In the genomic region with DNA sequence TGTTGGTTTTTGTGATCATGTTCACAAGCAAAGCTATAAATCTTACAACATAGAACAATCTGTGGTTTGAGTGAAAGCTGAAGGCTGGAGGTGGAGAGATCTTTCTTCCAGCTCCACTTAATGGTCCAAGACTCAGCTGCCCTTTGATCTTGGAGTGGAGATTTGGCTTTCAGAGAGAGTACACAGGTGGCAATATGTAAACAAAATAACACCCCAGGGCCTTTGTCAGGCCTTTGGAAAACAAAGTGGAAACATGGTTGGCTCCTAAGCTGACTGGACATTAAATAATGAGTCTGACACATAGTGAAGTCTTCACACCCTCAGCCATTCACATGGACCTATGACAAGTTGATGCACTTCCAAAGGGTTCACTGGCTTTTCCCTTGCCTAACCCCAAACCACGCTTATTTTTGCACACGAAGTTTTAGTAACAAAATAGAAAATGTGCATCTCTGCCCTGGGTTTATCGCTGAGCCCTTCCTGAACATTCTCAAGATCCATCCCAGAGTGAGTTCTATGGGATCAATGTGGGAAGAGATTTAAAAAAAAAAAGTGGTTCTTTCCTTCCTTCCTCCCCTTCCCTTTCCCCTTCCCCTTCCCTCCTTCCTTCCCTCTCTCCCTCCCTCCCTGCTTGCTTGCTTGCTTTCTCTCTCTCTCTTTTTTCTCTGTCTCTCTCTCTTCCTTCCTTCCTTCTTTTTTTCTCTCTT, we compare ENCODE assay signal across 25 cellular contexts.
"Had no signal": no experiment of that assay in that cellular context is flagged by ENCODE, and none has a peak within 500 bp of the region (broad histone marks: within the 10 kb centered on the region; RNA-seq: fewer than 3 reads in every experiment).

No MANE protein-coding gene starts in this region.

- H3K27me3 Mint-ChIP-seq: activated CD4-positive, alpha-beta T cell treated with anti-CD3 and anti-CD28 coated beads, Interleukin-2, amount 10 ng/mL, durations not matched to agents 7 days and 5 days; activated CD8-positive, alpha-beta memory T cell treated with anti-CD3 and anti-CD28 coated beads, Interleukin-2, amount 10 ng/mL, durations not matched to agents 7 days and 5 days; activated CD8-positive, alpha-beta T cell treated with anti-CD3 and anti-CD28 coated beads for 36 hours; activated naive CD4-positive, alpha-beta T cell treated with anti-CD3 and anti-CD28 coated beads, Interleukin-2, amount 10 ng/mL, durations not matched to agents 7 days and 5 days; effector memory CD8-positive, alpha-beta T cell; naive thymus-derived CD4-positive, alpha-beta T cell; stimulated activated naive B cell treated with anti-CD40 and anti-IgM and Interleukin-4, amounts not matched to agents 10 μg/mL and 1 μg/mL and 100 μg/mL, for 72 hours had no signal

- ATAC-seq: activated CD8-positive, alpha-beta memory T cell treated with anti-CD3 and anti-CD28 coated beads, Interleukin-2, amount 10 ng/mL, durations not matched to agents 7 days and 5 days; activated CD8-positive, alpha-beta T cell treated with anti-CD3 and anti-CD28 coated beads for 36 hours; effector memory CD8-positive, alpha-beta T cell; left lobe of liver; lower lobe of right lung; naive thymus-derived CD4-positive, alpha-beta T cell; right cardiac atrium; stimulated activated naive B cell treated with anti-CD40 and anti-IgM and Interleukin-4, amounts not matched to agents 10 μg/mL and 1 μg/mL and 100 μg/mL, for 72 hours had no signal

- DNase-seq: activated CD4-positive, alpha-beta T cell treated with anti-CD3 and anti-CD28 coated beads, Interleukin-2, amount 10 ng/mL, durations not matched to agents 7 days and 5 days; activated CD4-positive, CD25-positive, alpha-beta regulatory T cell treated with anti-CD3 and anti-CD28 coated beads, Interleukin-2, amount 50 U/mL, for 72 hours; activated CD8-positive, alpha-beta memory T cell treated with anti-CD3 and anti-CD28 coated beads, Interleukin-2, amount 10 ng/mL, durations not matched to agents 7 days and 5 days; activated CD8-positive, alpha-beta T cell treated with anti-CD3 and anti-CD28 coated beads for 36 hours; activated effector memory CD4-positive, alpha-beta T cell treated with anti-CD3 and anti-CD28 coated beads, Interleukin-2, amount 50 U/mL, for 16 hours; activated naive CD4-positive, alpha-beta T cell treated with anti-CD3 and anti-CD28 coated beads, Interleukin-2, amount 10 ng/mL, durations not matched to agents 7 days and 5 days; activated T-cell treated with anti-CD3 and anti-CD28 coated beads for 4 hours; amygdala; colonic mucosa; dorsolateral prefrontal cortex; effector memory CD8-positive, alpha-beta T cell; esophagus squamous epithelium; lower lobe of right lung; naive thymus-derived CD4-positive, alpha-beta T cell; ovary; small intestine; stimulated activated CD4-positive, alpha-beta T cell treated with anti-CD3 and anti-CD28 coated beads, Interleukin-2, amount 100 ng/mL, for 24 hours; stimulated activated naive B cell treated with anti-CD40 and anti-IgM and Interleukin-4, amounts not matched to agents 10 μg/mL and 1 μg/mL and 100 μg/mL, for 72 hours; testis; trophoblast cell; uterus; WERI-Rb-1 had no signal

- H3K36me3 Mint-ChIP-seq: activated CD8-positive, alpha-beta memory T cell treated with anti-CD3 and anti-CD28 coated beads, Interleukin-2, amount 10 ng/mL, durations not matched to agents 7 days and 5 days; activated naive CD4-positive, alpha-beta T cell treated with anti-CD3 and anti-CD28 coated beads, Interleukin-2, amount 10 ng/mL, durations not matched to agents 7 days and 5 days had no signal

- H3K4me1 Mint-ChIP-seq: activated CD4-positive, alpha-beta T cell treated with anti-CD3 and anti-CD28 coated beads, Interleukin-2, amount 10 ng/mL, durations not matched to agents 7 days and 5 days; activated CD8-positive, alpha-beta memory T cell treated with anti-CD3 and anti-CD28 coated beads, Interleukin-2, amount 10 ng/mL, durations not matched to agents 7 days and 5 days; activated naive CD4-positive, alpha-beta T cell treated with anti-CD3 and anti-CD28 coated beads, Interleukin-2, amount 10 ng/mL, durations not matched to agents 7 days and 5 days; stimulated activated naive B cell treated with anti-CD40 and anti-IgM and Interleukin-4, amounts not matched to agents 10 μg/mL and 1 μg/mL and 100 μg/mL, for 72 hours had no signal

- H3K9me3 Mint-ChIP-seq: activated CD8-positive, alpha-beta T cell treated with anti-CD3 and anti-CD28 coated beads for 36 hours; activated naive CD4-positive, alpha-beta T cell treated with anti-CD3 and anti-CD28 coated beads, Interleukin-2, amount 10 ng/mL, durations not matched to agents 7 days and 5 days; stimulated activated naive B cell treated with anti-CD40 and anti-IgM and Interleukin-4, amounts not matched to agents 10 μg/mL and 1 μg/mL and 100 μg/mL, for 72 hours; T-helper 2 cell treated with Interferon-gamma antibody and Interleukin-4, amounts not matched to agents 5 μg/mL and 100 μg/mL, for 36 hours had no signal

- H3K27ac Mint-ChIP-seq: activated CD4-positive, alpha-beta T cell treated with anti-CD3 and anti-CD28 coated beads, Interleukin-2, amount 10 ng/mL, durations not matched to agents 7 days and 5 days; activated CD8-positive, alpha-beta memory T cell treated with anti-CD3 and anti-CD28 coated beads, Interleukin-2, amount 10 ng/mL, durations not matched to agents 7 days and 5 days; activated CD8-positive, alpha-beta T cell treated with anti-CD3 and anti-CD28 coated beads for 36 hours; activated naive CD4-positive, alpha-beta T cell treated with anti-CD3 and anti-CD28 coated beads, Interleukin-2, amount 10 ng/mL, durations not matched to agents 7 days and 5 days; effector memory CD8-positive, alpha-beta T cell; naive thymus-derived CD4-positive, alpha-beta T cell; T-helper 2 cell treated with Interferon-gamma antibody and Interleukin-4, amounts not matched to agents 5 μg/mL and 100 μg/mL, for 36 hours had no signal

- H3K4me3 Mint-ChIP-seq: activated CD4-positive, alpha-beta T cell treated with anti-CD3 and anti-CD28 coated beads, Interleukin-2, amount 10 ng/mL, durations not matched to agents 7 days and 5 days; activated CD8-positive, alpha-beta memory T cell treated with anti-CD3 and anti-CD28 coated beads, Interleukin-2, amount 10 ng/mL, durations not matched to agents 7 days and 5 days; activated CD8-positive, alpha-beta T cell treated with anti-CD3 and anti-CD28 coated beads for 36 hours; activated naive CD4-positive, alpha-beta T cell treated with anti-CD3 and anti-CD28 coated beads, Interleukin-2, amount 10 ng/mL, durations not matched to agents 7 days and 5 days; effector memory CD8-positive, alpha-beta T cell; naive thymus-derived CD4-positive, alpha-beta T cell; stimulated activated naive B cell treated with anti-CD40 and anti-IgM and Interleukin-4, amounts not matched to agents 10 μg/mL and 1 μg/mL and 100 μg/mL, for 72 hours; T-helper 2 cell treated with Interferon-gamma antibody and Interleukin-4, amounts not matched to agents 5 μg/mL and 100 μg/mL, for 36 hours had no signal
